In genomic region chr3:146396792-146397191, GRCh38 we compare ENCODE assay signal across 18 cellular contexts.
"Had no signal": no experiment of that assay in that cellular context is flagged by ENCODE, and none has a peak within 500 bp of the region (broad histone marks: within the 10 kb centered on the region; RNA-seq: fewer than 3 reads in every experiment).

No MANE protein-coding gene starts in this region.

- H3K9me3 Mint-ChIP-seq: dendritic cell treated with granulocyte-macrophage colony-stimulating factor and Interleukin-4, amounts not matched to agents 40 ng/mL and 50 ng/mL, for 4 days; effector memory CD8-positive, alpha-beta T cell; memory B cell; stimulated activated naive B cell treated with anti-CD40 and anti-IgM and Interleukin-4, amounts not matched to agents 10 μg/mL and 1 μg/mL and 100 μg/mL, for 72 hours; type B pancreatic cell had no signal

- H3K4me3 Mint-ChIP-seq: dendritic cell treated with granulocyte-macrophage colony-stimulating factor and Interleukin-4, amounts not matched to agents 40 ng/mL and 50 ng/mL, for 4 days; effector memory CD8-positive, alpha-beta T cell; memory B cell; natural killer cell; stimulated activated naive B cell treated with anti-CD40 and anti-IgM and Interleukin-4, amounts not matched to agents 10 μg/mL and 1 μg/mL and 100 μg/mL, for 72 hours; type B pancreatic cell had no signal

- H3K36me3 Mint-ChIP-seq: memory B cell; natural killer cell; stimulated activated naive B cell treated with anti-CD40 and anti-IgM and Interleukin-4, amounts not matched to agents 10 μg/mL and 1 μg/mL and 100 μg/mL, for 72 hours; type B pancreatic cell had no signal

- DNase-seq: colonic mucosa; effector memory CD8-positive, alpha-beta T cell; head of caudate nucleus; left ventricle myocardium superior; lower lobe of right lung; natural killer cell; occipital lobe; pancreas; right lobe of liver; small intestine; stimulated activated CD4-positive, alpha-beta T cell treated with anti-CD3 and anti-CD28 coated beads, Interleukin-15, amount 100 ng/mL, for 24 hours; stimulated activated CD4-positive, alpha-beta T cell treated with anti-CD3 and anti-CD28 coated beads, Interleukin-2, amount 100 ng/mL, for 48 hours; stimulated activated naive B cell treated with anti-CD40 and anti-IgM and Interleukin-4, amounts not matched to agents 10 μg/mL and 1 μg/mL and 100 μg/mL, for 72 hours; stomach; thyroid gland had no signal

- H3K27me3 Mint-ChIP-seq: dendritic cell treated with granulocyte-macrophage colony-stimulating factor and Interleukin-4, amounts not matched to agents 40 ng/mL and 50 ng/mL, for 4 days; effector memory CD8-positive, alpha-beta T cell; stimulated activated naive B cell treated with anti-CD40 and anti-IgM and Interleukin-4, amounts not matched to agents 10 μg/mL and 1 μg/mL and 100 μg/mL, for 72 hours; type B pancreatic cell had no signal

- H3K36me3 ChIP-seq: colonic mucosa, lower lobe of right lung, pancreas, right lobe of liver, stomach, thyroid gland had no signal

- H3K4me1 Mint-ChIP-seq: memory B cell; stimulated activated naive B cell treated with anti-CD40 and anti-IgM and Interleukin-4, amounts not matched to agents 10 μg/mL and 1 μg/mL and 100 μg/mL, for 72 hours had no signal

- H3K4me3 ChIP-seq: colonic mucosa, lower lobe of right lung, pancreas, right lobe of liver, stomach, thyroid gland had no signal

- H3K9me3 ChIP-seq: colonic mucosa, lower lobe of right lung, pancreas, right lobe of liver, stomach, thyroid gland had no signal

- ATAC-seq: effector memory CD8-positive, alpha-beta T cell; left ventricle myocardium superior; lower lobe of right lung; pancreas; right lobe of liver; stimulated activated naive B cell treated with anti-CD40 and anti-IgM and Interleukin-4, amounts not matched to agents 10 μg/mL and 1 μg/mL and 100 μg/mL, for 72 hours had no signal

- H3K27ac ChIP-seq: colonic mucosa, lower lobe of right lung, pancreas, right lobe of liver, stomach, thyroid gland had no signal

- H3K27me3 ChIP-seq: colonic mucosa, pancreas, right lobe of liver, stomach, thyroid gland had no signal

- H3K27ac Mint-ChIP-seq: dendritic cell treated with granulocyte-macrophage colony-stimulating factor and Interleukin-4, amounts not matched to agents 40 ng/mL and 50 ng/mL, for 4 days; effector memory CD8-positive, alpha-beta T cell; memory B cell; natural killer cell; stimulated activated naive B cell treated with anti-CD40 and anti-IgM and Interleukin-4, amounts not matched to agents 10 μg/mL and 1 μg/mL and 100 μg/mL, for 72 hours; type B pancreatic cell had no signal

- H3K4me1 ChIP-seq: colonic mucosa, lower lobe of right lung, pancreas, right lobe of liver, stomach, thyroid gland had no signal
